In genomic region chr1:11617741-11618140, GRCh38 we compare ENCODE assay signal across 21 cellular contexts. TPM values are rescaled to one million over a fixed set of nuclear protein-coding genes. Genes with fewer than 3 reads are reported as not detected.
"Had no signal": no experiment of that assay in that cellular context is flagged by ENCODE, and none has a peak within 500 bp of the region (broad histone marks: within the 10 kb centered on the region; RNA-seq: fewer than 3 reads in every experiment).

No MANE protein-coding gene starts in this region.

- DNase-seq: Karpas-422, MM.1S, MV-4-11, NCI-H1105, NCI-H1417 treated with DMSO at 0.1 percent for 48 hours, NCI-H1436 treated with DMSO at 0.1 percent for 48 hours, NCI-H187 treated with DMSO at 0.1 percent for 48 hours, NCI-H2171 treated with DMSO at 0.1 percent for 48 hours, NCI-H2227 treated with DMSO at 0.1 percent for 48 hours, NCI-H526 treated with DMSO at 0.1 percent for 48 hours, NCI-H774, SIG-M5, SJCRH30 had no signal

- H3K4me1 ChIP-seq: SJCRH30 had no signal

- H3K9ac ChIP-seq: KMS-11 had no signal

- FAIRE-seq: RCC 7860 had no signal

- ATAC-seq: Right ventricle myocardium inferior, SK-N-SH treated with all-trans-retinoic acid at 6 μM for 48 hours had no signal

- H3K36me3 ChIP-seq: SJCRH30 had no signal

- H3K27ac ChIP-seq: KMS-11, PC-9, RWPE1, SJCRH30, SK-N-MC had no signal

- H3K9me3 ChIP-seq: SJCRH30 had no signal

- H2AFZ ChIP-seq: PC-9 had no signal

- H3K4me2 ChIP-seq: KMS-11, PC-9 had no signal

- H3K4me3 ChIP-seq: PC-9, SJCRH30, SK-N-MC had no signal

RNA-seq across cellular contexts. Expression of gene FBXO2, which starts 36.5 kb away (rescaled TPM):
- total RNA-seq: LHCN-M2, SJCRH30 had no signal

RNA-seq across cellular contexts. Expression of gene FBXO44, which starts 36.9 kb away (rescaled TPM):
- total RNA-seq: SJCRH30 had no signal

RNA-seq across cellular contexts. Expression of gene FBXO6, which starts 46.3 kb away (rescaled TPM):
- total RNA-seq: SJCRH30 had no signal
